14 cellular contexts compared by ENCODE assay signal in the genomic region with DNA sequence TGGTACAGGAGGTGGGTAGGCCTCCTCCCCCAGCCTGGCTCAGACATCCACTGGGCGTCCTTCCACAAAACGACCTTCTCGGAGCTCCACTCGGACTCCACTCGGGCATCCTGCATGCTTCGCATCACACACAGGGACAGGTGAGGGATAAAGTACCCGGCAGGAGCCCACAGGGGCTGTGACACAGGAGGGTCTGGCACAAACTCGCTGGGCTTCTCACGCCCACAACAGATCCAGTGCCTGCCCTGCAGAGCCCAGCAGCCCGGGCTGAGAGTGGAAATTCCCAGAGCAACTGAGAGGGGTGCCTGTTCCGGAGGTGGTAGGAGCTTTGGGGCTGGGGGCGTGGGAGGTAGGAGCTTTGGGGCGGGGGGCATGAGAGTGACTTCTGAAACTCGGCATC.
DNase-seq lines count a peak whose midpoint lies in the region; ATAC-seq and TF ChIP-seq lines count a peak whose summit lies in the region.
"Had no signal": no experiment of that assay in that cellular context is flagged by ENCODE, and none has a peak within 500 bp of the region (broad histone marks: within the 10 kb centered on the region; RNA-seq: fewer than 3 reads in every experiment).

No MANE protein-coding gene starts in this region.

- H3K27me3 ChIP-seq in skeletal muscle satellite cell (ENCODE audit: control insufficient read depth, insufficient read depth, low read length), result no peaks in the 10 kb centered on the region

- H3K27ac ChIP-seq in HEK293 (ENCODE audit: extremely low read depth, low read depth, low read length) (no peak overlapping the region), angular gyrus (ENCODE audit: low read depth, low read length) (peak overlapping the region; percentile 64)
- H3K27ac ChIP-seq: C4-2B, KMS-11 had no signal

- peak overlapping the region; percentile 11 for H3K4me2 ChIP-seq in skeletal muscle satellite cell (ENCODE audit: low read length)
- H3K4me2 ChIP-seq: KMS-11 had no signal

- no peak for ATAC-seq in activated CD8-positive, alpha-beta memory T cell treated with anti-CD3 and anti-CD28 coated beads, Interleukin-2, amount 10 ng/mL, durations not matched to agents 7 days and 5 days
- ATAC-seq in stimulated activated memory B cell treated with anti-CD40 and anti-IgM and Interleukin-4, amounts not matched to agents 10 μg/mL and 1 μg/mL and 100 μg/mL, for 72 hours, result no peak

- no peaks in the 10 kb centered on the region for H3K36me3 Mint-ChIP-seq in activated CD8-positive, alpha-beta memory T cell treated with anti-CD3 and anti-CD28 coated beads, Interleukin-2, amount 10 ng/mL, durations not matched to agents 7 days and 5 days
- H3K36me3 Mint-ChIP-seq in stimulated activated memory B cell treated with anti-CD40 and anti-IgM and Interleukin-4, amounts not matched to agents 10 μg/mL and 1 μg/mL and 100 μg/mL, for 72 hours, result no peaks in the 10 kb centered on the region

- no peak for TF ChIP-seq CTCF in HEK293 (tag by site-specific recombination; IDR thresholded peaks at IDR 0.05)

- H3K4me3 Mint-ChIP-seq in activated CD8-positive, alpha-beta memory T cell treated with anti-CD3 and anti-CD28 coated beads, Interleukin-2, amount 10 ng/mL, durations not matched to agents 7 days and 5 days, result peak overlapping the region; percentile 37
- H3K4me3 Mint-ChIP-seq in stimulated activated memory B cell treated with anti-CD40 and anti-IgM and Interleukin-4, amounts not matched to agents 10 μg/mL and 1 μg/mL and 100 μg/mL, for 72 hours, result no peak overlapping the region

- H3K4me3 ChIP-seq in HEK293 (ENCODE audit: low read depth, low read length), result no peak overlapping the region
- no peak overlapping the region for H3K4me3 ChIP-seq in skeletal muscle satellite cell (ENCODE audit: low read length)

- no peaks in the 10 kb centered on the region for H3K9me3 Mint-ChIP-seq in activated CD8-positive, alpha-beta memory T cell treated with anti-CD3 and anti-CD28 coated beads, Interleukin-2, amount 10 ng/mL, durations not matched to agents 7 days and 5 days (ENCODE audit: low read depth)
- no peaks in the 10 kb centered on the region for H3K9me3 Mint-ChIP-seq in stimulated activated memory B cell treated with anti-CD40 and anti-IgM and Interleukin-4, amounts not matched to agents 10 μg/mL and 1 μg/mL and 100 μg/mL, for 72 hours

- H3K9me3 ChIP-seq in HEK293 (ENCODE audit: control insufficient read depth, insufficient read depth, low read depth, low read length) (no peaks in the 10 kb centered on the region), skeletal muscle satellite cell (replicated peaks; ENCODE audit: low read length) (no peaks in the 10 kb centered on the region)

- DNase-seq in activated CD8-positive, alpha-beta memory T cell treated with anti-CD3 and anti-CD28 coated beads, Interleukin-2, amount 10 ng/mL, durations not matched to agents 7 days and 5 days, result no peak
- DNase-seq in activated CD8-positive, alpha-beta memory T cell treated with anti-CD3 and anti-CD28 coated beads, Interleukin-2, amount 50 U/mL, for 4 hours, result no peak
- DNase-seq in KBM-7, result no peak
- DNase-seq: DMS79 treated with DMSO at 0.1 percent for 48 hours, NCI-H1417 treated with DMSO at 0.1 percent for 48 hours, NCI-H2029, NCI-H345, NCI-H524 treated with DMSO at 0.1 percent for 48 hours had no signal

- H3K36me3 ChIP-seq in HEK293 (ENCODE audit: control insufficient read depth in 2 of 2, insufficient read depth in 1 of 2, low read length in 2 of 2) (no peaks in the 10 kb centered on the region), skeletal muscle satellite cell (ENCODE audit: insufficient read depth, low read length) (no peaks in the 10 kb centered on the region)

- CTCF ChIA-PET in activated CD8-positive, alpha-beta memory T cell treated with anti-CD3 and anti-CD28 coated beads, Interleukin-2, amount 10 ng/mL, durations not matched to agents 7 days and 5 days (lab: Charles Lee), result no interaction called here
- CTCF ChIA-PET in HEK293 (lab: Yijun Ruan, JAX), result interaction anchor here (0.8 to 2.8 kb wide), 2 partner anchors 18 to 112 kb away, joined by 4 to 11 read pairs; no protein-coding TSS in a partner anchor

- H3K4me1 Mint-ChIP-seq in activated CD8-positive, alpha-beta memory T cell treated with anti-CD3 and anti-CD28 coated beads, Interleukin-2, amount 10 ng/mL, durations not matched to agents 7 days and 5 days, result peaks cover 7% of the 10 kb centered on the region
- H3K4me1 Mint-ChIP-seq in stimulated activated memory B cell treated with anti-CD40 and anti-IgM and Interleukin-4, amounts not matched to agents 10 μg/mL and 1 μg/mL and 100 μg/mL, for 72 hours, result no peaks in the 10 kb centered on the region

- POLR2A ChIA-PET in HEK293 (lab: Yijun Ruan, JAX), result no interaction called here

- H3K9ac ChIP-seq in skeletal muscle satellite cell (ENCODE audit: low read depth, low read length), result no peak overlapping the region
- H3K9ac ChIP-seq: KMS-11 had no signal

- in situ Hi-C loops in KBM-7 (cut with MboI; ENCODE audit: low pct_unique_long_range_greater_than_20kb, low sequenced_read_pairs), result loop anchor here (25.0 kb wide), 1 partner anchor 106 kb away; a partner anchor contains a TSS

- no peaks in the 10 kb centered on the region for H3K4me1 ChIP-seq in HEK293 (ENCODE audit: control insufficient read depth, insufficient read depth, low read length)
- H3K4me1 ChIP-seq in skeletal muscle satellite cell (ENCODE audit: control insufficient read depth, insufficient read depth, low read length), result no peaks in the 10 kb centered on the region

- H3K27me3 Mint-ChIP-seq in activated CD8-positive, alpha-beta memory T cell treated with anti-CD3 and anti-CD28 coated beads, Interleukin-2, amount 10 ng/mL, durations not matched to agents 7 days and 5 days, result no peaks in the 10 kb centered on the region
- peaks cover 28% of the 10 kb centered on the region for H3K27me3 Mint-ChIP-seq in stimulated activated memory B cell treated with anti-CD40 and anti-IgM and Interleukin-4, amounts not matched to agents 10 μg/mL and 1 μg/mL and 100 μg/mL, for 72 hours

- H3K27ac Mint-ChIP-seq in activated CD8-positive, alpha-beta memory T cell treated with anti-CD3 and anti-CD28 coated beads, Interleukin-2, amount 10 ng/mL, durations not matched to agents 7 days and 5 days, result no peak overlapping the region
- no peak overlapping the region for H3K27ac Mint-ChIP-seq in stimulated activated memory B cell treated with anti-CD40 and anti-IgM and Interleukin-4, amounts not matched to agents 10 μg/mL and 1 μg/mL and 100 μg/mL, for 72 hours

TF ChIP-seq in HEK293, 187 proteins besides CTCF, POLR2A, EP300 and RAD21:
- no peak for TF ChIP-seq ZNF830 (tag by site-specific recombination; IDR thresholded peaks at IDR 0.05; ENCODE audit: low read depth)
- 0 out of 2 replicates have a peak, but pooled peaks have one; percentile 19 for TF ChIP-seq EGR2 (tag by site-specific recombination; IDR thresholded peaks at IDR 0.05; ENCODE audit: low read depth)
